Comparison of ENCODE assay signal across 12 cellular contexts in the genomic region with DNA sequence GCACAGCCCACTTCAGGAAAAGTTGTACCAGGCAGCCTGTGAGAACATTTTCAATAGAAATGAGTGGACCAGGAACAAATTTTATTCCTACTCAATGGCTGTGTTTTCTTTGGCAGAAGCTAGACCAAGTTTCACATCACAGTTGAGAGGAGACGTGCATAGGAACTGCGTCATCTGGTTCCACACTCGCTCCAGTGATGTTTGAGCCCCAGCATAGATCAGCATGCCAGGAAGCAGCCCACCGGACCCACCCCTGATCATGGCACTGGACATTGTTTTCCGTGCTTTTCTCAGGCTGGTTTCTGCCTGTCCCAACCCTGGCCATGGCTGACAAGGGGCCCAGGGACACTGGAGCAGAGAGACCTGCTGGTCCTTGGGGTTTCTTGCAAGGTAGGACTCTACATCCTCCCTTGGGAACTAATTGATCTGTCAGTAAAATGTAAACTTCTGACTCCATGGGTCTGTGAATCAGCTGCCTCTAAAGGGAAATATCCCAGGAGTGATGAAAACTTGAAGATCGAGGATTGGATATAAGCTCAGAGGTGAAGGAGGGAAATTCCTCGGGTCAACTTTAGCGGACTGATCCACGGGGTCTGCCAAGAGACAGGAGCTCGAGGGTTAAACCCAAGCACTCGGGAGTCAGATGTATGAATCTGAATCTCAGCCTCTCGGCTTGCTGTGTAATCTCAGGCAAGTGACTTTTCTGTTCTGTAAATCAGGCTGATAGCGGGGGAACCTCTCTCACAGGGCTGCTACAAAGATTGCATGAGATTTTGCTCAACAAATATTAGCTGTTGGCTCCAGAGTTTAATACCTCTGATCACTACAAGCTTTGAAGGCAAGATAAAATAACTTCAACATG. TPM values are rescaled to one million over a fixed set of nuclear protein-coding genes. Genes with fewer than 3 reads are reported as not detected.
A peak's percentile ranks its signal among the peaks of the same experiment; 100 is the strongest.
DNase-seq lines count a peak whose midpoint lies in the region; ATAC-seq, FAIRE-seq and TF ChIP-seq lines count a peak whose summit lies in the region.
"Had no signal": no experiment of that assay in that cellular context is flagged by ENCODE, and none has a peak within 500 bp of the region (broad histone marks: within the 10 kb centered on the region; RNA-seq: fewer than 3 reads in every experiment).

No MANE protein-coding gene starts in this region.

- TF ChIP-seq CTCF in astrocyte (IDR thresholded peaks at IDR 0.05; ENCODE audit: insufficient read depth, low read depth, low read length): no peak

- intact Hi-C loops in cardiac septum (cut with DNase I): no loop called here
- intact Hi-C loops in left ventricle myocardium superior (cut with micrococcal nuclease): no loop called here

- H3K9ac ChIP-seq in astrocyte (ENCODE audit: low read length): peak overlapping the region; percentile 67
- H3K9ac ChIP-seq: BLaER1 treated with 17β-estradiol and CSF1 and Interleukin-3, amounts not matched to agents 10 nM and 100 nM had no signal

- H3K4me1 Mint-ChIP-seq in astrocyte (ENCODE audit: low read depth, unreplicated experiment): peaks cover 18% of the 10 kb centered on the region
- H3K4me1 Mint-ChIP-seq in stimulated activated naive CD8-positive, alpha-beta T cell treated with anti-CD3 and anti-CD28 coated beads, Interleukin-15, amount 100 ng/mL, for 72 hours: peaks cover 12% of the 10 kb centered on the region

- H3K79me2 ChIP-seq in astrocyte (ENCODE audit: insufficient read depth, low read length): no peaks in the 10 kb centered on the region

- peak overlapping the region; percentile 81 for H3K4me2 ChIP-seq in astrocyte (ENCODE audit: low read length)
- H3K4me2 ChIP-seq: BLaER1 treated with 17β-estradiol and CSF1 and Interleukin-3, amounts not matched to agents 10 nM and 100 nM had no signal

- no peaks in the 10 kb centered on the region for H3K9me3 ChIP-seq in astrocyte (ENCODE audit: insufficient read depth, low read depth, low read length)
- H3K9me3 ChIP-seq: BLaER1 treated with 17β-estradiol and CSF1 and Interleukin-3, amounts not matched to agents 10 nM and 100 nM had no signal

- no peak overlapping the region for H3K4me3 Mint-ChIP-seq in astrocyte (ENCODE audit: unreplicated experiment)
- H3K4me3 Mint-ChIP-seq in stimulated activated naive CD8-positive, alpha-beta T cell treated with anti-CD3 and anti-CD28 coated beads, Interleukin-15, amount 100 ng/mL, for 72 hours: no peak overlapping the region
- H3K4me3 Mint-ChIP-seq: stimulated activated effector memory CD8-positive, alpha-beta T cell treated with anti-CD3 and anti-CD28 coated beads, Interleukin-12 subunit alpha, Interleukin-12 subunit beta, amount 100 ng/mL, for 72 hours had no signal

- FAIRE-seq in astrocyte (lab: Jason Lieb, UNC): peak; percentile 100
- FAIRE-seq: GM12878 had no signal

- no peaks in the 10 kb centered on the region for H4K20me1 ChIP-seq in astrocyte (ENCODE audit: insufficient read depth, low read length)
- H4K20me1 ChIP-seq: BLaER1 treated with 17β-estradiol and CSF1 and Interleukin-3, amounts not matched to agents 10 nM and 100 nM had no signal

- peak overlapping the region; percentile 20 for H2AFZ ChIP-seq in astrocyte (ENCODE audit: low read depth, low read length)

- peak overlapping the region; percentile 95 for H3K27ac ChIP-seq in astrocyte (ENCODE audit: low read depth, low read length)
- H3K27ac ChIP-seq: BLaER1 treated with 17β-estradiol and CSF1 and Interleukin-3, amounts not matched to agents 10 nM and 100 nM had no signal

- no peaks in the 10 kb centered on the region for H3K36me3 ChIP-seq in astrocyte (ENCODE audit: insufficient read depth, low read length)
- H3K36me3 ChIP-seq: BLaER1 treated with 17β-estradiol and CSF1 and Interleukin-3, amounts not matched to agents 10 nM and 100 nM had no signal

- ATAC-seq in left ventricle myocardium superior: no peak
- ATAC-seq in stimulated activated naive CD8-positive, alpha-beta T cell treated with anti-CD3 and anti-CD28 coated beads, Interleukin-15, amount 100 ng/mL, for 72 hours: no peak
- ATAC-seq: GM12878; stimulated activated effector memory CD8-positive, alpha-beta T cell treated with anti-CD3 and anti-CD28 coated beads, Interleukin-12 subunit alpha, Interleukin-12 subunit beta, amount 100 ng/mL, for 72 hours had no signal

- H3K27me3 Mint-ChIP-seq in astrocyte (ENCODE audit: low read depth, unreplicated experiment): peaks cover 2% of the 10 kb centered on the region
- no peaks in the 10 kb centered on the region for H3K27me3 Mint-ChIP-seq in stimulated activated naive CD8-positive, alpha-beta T cell treated with anti-CD3 and anti-CD28 coated beads, Interleukin-15, amount 100 ng/mL, for 72 hours

- H3K27ac Mint-ChIP-seq in astrocyte (ENCODE audit: unreplicated experiment): peak overlapping the region; percentile 18
- H3K27ac Mint-ChIP-seq in stimulated activated naive CD8-positive, alpha-beta T cell treated with anti-CD3 and anti-CD28 coated beads, Interleukin-15, amount 100 ng/mL, for 72 hours: no peak overlapping the region
- H3K27ac Mint-ChIP-seq: stimulated activated effector memory CD8-positive, alpha-beta T cell treated with anti-CD3 and anti-CD28 coated beads, Interleukin-12 subunit alpha, Interleukin-12 subunit beta, amount 100 ng/mL, for 72 hours had no signal

- H3K27me3 ChIP-seq in astrocyte (ENCODE audit: insufficient read depth, low read length): no peaks in the 10 kb centered on the region
- H3K27me3 ChIP-seq: dorsolateral prefrontal cortex had no signal

- no peaks in the 10 kb centered on the region for H3K36me3 Mint-ChIP-seq in astrocyte (ENCODE audit: low read depth, unreplicated experiment)
- H3K36me3 Mint-ChIP-seq: stimulated activated effector memory CD8-positive, alpha-beta T cell treated with anti-CD3 and anti-CD28 coated beads, Interleukin-12 subunit alpha, Interleukin-12 subunit beta, amount 100 ng/mL, for 72 hours had no signal

- H3K4me3 ChIP-seq in astrocyte (ENCODE audit: insufficient read depth, low read depth, low read length): peak overlapping the region; percentile 37
- H3K4me3 ChIP-seq: BLaER1 treated with 17β-estradiol and CSF1 and Interleukin-3, amounts not matched to agents 10 nM and 100 nM; GM12878 had no signal

- DNase-seq in cardiac septum (ENCODE audit: low spot score) (peak; percentile 9), left ventricle myocardium superior (no peak), astrocyte (ENCODE audit: low read depth) (peak; percentile 99), iris pigment epithelial cell (ENCODE audit: low read depth) (peak; percentile 96), NCI-H524 (lab: John Stamatoyannopoulos, UW) (no peak), inferior parietal cortex (ENCODE audit: extremely low spot score) (no peak), anterior cingulate cortex (lab: John Stamatoyannopoulos, UW) (no peak)
- no peak for DNase-seq in stimulated activated naive CD8-positive, alpha-beta T cell treated with anti-CD3 and anti-CD28 coated beads, Interleukin-15, amount 100 ng/mL, for 72 hours

- H3K9me3 Mint-ChIP-seq in astrocyte (ENCODE audit: unreplicated experiment): no peaks in the 10 kb centered on the region
- H3K9me3 Mint-ChIP-seq in stimulated activated naive CD8-positive, alpha-beta T cell treated with anti-CD3 and anti-CD28 coated beads, Interleukin-15, amount 100 ng/mL, for 72 hours: no peaks in the 10 kb centered on the region
- H3K9me3 Mint-ChIP-seq: stimulated activated effector memory CD8-positive, alpha-beta T cell treated with anti-CD3 and anti-CD28 coated beads, Interleukin-12 subunit alpha, Interleukin-12 subunit beta, amount 100 ng/mL, for 72 hours had no signal

- peaks cover 21% of the 10 kb centered on the region for H3K4me1 ChIP-seq in astrocyte (ENCODE audit: insufficient read depth, low read length)

RNA-seq across cellular contexts. Expression of a gene that starts 35.7 kb away (rescaled TPM):
- total RNA-seq in cardiac septum (not detected), left ventricle myocardium superior (0.25 TPM), astrocyte (1.4 and 1.6 TPM in 2 replicates)

Comparison
In these comparisons a context has a peak if more than half of its experiments do, and no peak if none do; other contexts are left out.
1. DNase-seq: peak in cardiac septum (single experiment), astrocyte (single experiment) and iris pigment epithelial cell (single experiment); none in left ventricle myocardium superior (single experiment), stimulated activated naive CD8-positive, alpha-beta T cell treated with anti-CD3 and anti-CD28 coated beads, Interleukin-15, amount 100 ng/mL, for 72 hours (0 of 2), NCI-H524 (0 of 2), inferior parietal cortex (single experiment) and anterior cingulate cortex (0 of 58).